ENCODE assay signal across 9 cellular contexts in genomic region chr17:45284176-45285140, GRCh38. TPM values are rescaled to one million over a fixed set of nuclear protein-coding genes. Genes with fewer than 3 reads are reported as not detected.
DNase-seq lines count a peak whose midpoint lies in the region; ATAC-seq and TF ChIP-seq lines count a peak whose summit lies in the region.
"Had no signal": no experiment of that assay in that cellular context is flagged by ENCODE, and none has a peak within 500 bp of the region (broad histone marks: within the 10 kb centered on the region; RNA-seq: fewer than 3 reads in every experiment).

No MANE protein-coding gene starts in this region.

- peak in 1 of 7 experiments; percentile 5 for TF ChIP-seq CTCF in stomach (IDR thresholded peaks at IDR 0.05)

- H3K4me1 ChIP-seq in right cardiac atrium (ENCODE audit: control insufficient read depth, insufficient read depth, low read length) (peaks cover 12% of the 10 kb centered on the region), stomach (peaks cover 28 to 74% (median 51%) of the 10 kb centered on the region in 4 donors)

- intact Hi-C loops in right cardiac atrium (cut with DNase I), result no loop called here
- intact Hi-C loops in stomach (cut with DNase I; ENCODE audit: low total_unique reads), result no loop called here

- peak; percentile 36 to 38 for ATAC-seq in activated CD4-positive, CD25-positive, alpha-beta regulatory T cell treated with anti-CD3 and anti-CD28 coated beads, Interleukin-2, amount 50 U/mL, for 24 hours
- ATAC-seq in activated T-cell treated with anti-CD3 and anti-CD28 coated beads, Interleukin-2, amount 50 U/mL, for 72 hours (replicated peaks in 1 of 2), result peak; percentile 49 to 60
- ATAC-seq in right cardiac atrium, result peak; percentile 36 to 54
- no peak for ATAC-seq in HG02970 (IDR thresholded peaks at IDR 0.05; ENCODE audit: low FRiP score, unreplicated experiment)
- ATAC-seq in GM18498 (IDR thresholded peaks at IDR 0.05; ENCODE audit: unreplicated experiment), result no peak

- TF ChIP-seq EP300 in stomach (IDR thresholded peaks at IDR 0.05), result no peak

- no peak for TF ChIP-seq POLR2A in stomach (IDR thresholded peaks at IDR 0.05)

- no peaks in the 10 kb centered on the region for H3K9me3 Mint-ChIP-seq in activated T-cell treated with anti-CD3 and anti-CD28 coated beads, Interleukin-2, amount 50 U/mL, for 72 hours

- no peaks in the 10 kb centered on the region for H3K27me3 Mint-ChIP-seq in activated T-cell treated with anti-CD3 and anti-CD28 coated beads, Interleukin-2, amount 50 U/mL, for 72 hours (ENCODE audit: low read depth)

- H3K36me3 Mint-ChIP-seq in activated T-cell treated with anti-CD3 and anti-CD28 coated beads, Interleukin-2, amount 50 U/mL, for 72 hours (ENCODE audit: insufficient read depth in 2 of 2), result peaks cover 18 to 30% of the 10 kb centered on the region in 2 donors

- 73% methylated on average over 21 of the region's 21 CpGs for WGBS in right cardiac atrium
- WGBS in stomach, 5 donors, result 71 to 77% (median 73%) methylated on average over 19 to 21 of the region's 21 CpGs

- H3K9me3 ChIP-seq in right cardiac atrium (ENCODE audit: control insufficient read depth, low read length) (no peaks in the 10 kb centered on the region), stomach (no peaks in the 10 kb centered on the region)
- H3K9me3 ChIP-seq: Caco-2 had no signal

- H3K4me3 Mint-ChIP-seq in activated T-cell treated with anti-CD3 and anti-CD28 coated beads, Interleukin-2, amount 50 U/mL, for 72 hours, result no peak overlapping the region

- peak overlapping the region; percentile 67 for H3K27ac Mint-ChIP-seq in activated T-cell treated with anti-CD3 and anti-CD28 coated beads, Interleukin-2, amount 50 U/mL, for 72 hours

- H3K4me1 Mint-ChIP-seq in activated T-cell treated with anti-CD3 and anti-CD28 coated beads, Interleukin-2, amount 50 U/mL, for 72 hours (ENCODE audit: low read depth), result peaks cover 19% of the 10 kb centered on the region

- H3K27ac ChIP-seq in right cardiac atrium (ENCODE audit: low read length) (peak overlapping the region; percentile 81), stomach (peak overlapping the region; percentile 23 to 88 (median 63))

- no peak overlapping the region for H3K4me3 ChIP-seq in right cardiac atrium (ENCODE audit: low read length)
- no peak overlapping the region for H3K4me3 ChIP-seq in stomach

- no peak for DNase-seq in activated CD4-positive, CD25-positive, alpha-beta regulatory T cell treated with anti-CD3 and anti-CD28 coated beads, Interleukin-2, amount 50 U/mL, for 72 hours
- DNase-seq in activated T-cell treated with anti-CD3 and anti-CD28 coated beads, Interleukin-2, amount 50 U/mL, for 72 hours, result peak; percentile 46 to 54
- DNase-seq in right cardiac atrium (peak in 2 of 3 donors; percentile 82 to 83), stomach (peak; percentile 68), NCI-H2196 (lab: John Stamatoyannopoulos, UW; ENCODE audit: unreplicated experiment) (no peak)

- H3K27me3 ChIP-seq in right cardiac atrium (ENCODE audit: control insufficient read depth, insufficient read depth) (no peaks in the 10 kb centered on the region), stomach (no peaks in the 10 kb centered on the region)

- peaks cover 45 to 93% (median 84%) of the 10 kb centered on the region in 4 donors for H3K36me3 ChIP-seq in stomach

RNA-seq across cellular contexts. Expression of gene SPATA32, which starts 22.6 kb away (rescaled TPM):
- total RNA-seq in activated T-cell treated with anti-CD3 and anti-CD28 coated beads, Interleukin-2, amount 50 U/mL, for 72 hours, result 1 to 10 TPM; 1.4 to 1.7 TPM
- total RNA-seq in right cardiac atrium, result not detected
- polyA plus RNA-seq in right cardiac atrium, result not detected
- total RNA-seq in stomach, result not detected
- polyA plus RNA-seq in stomach, result not detected
- total RNA-seq: Caco-2 had no signal

RNA-seq across cellular contexts. Expression of gene MAP3K14, which starts 32.4 kb away (rescaled TPM):
- 10 to 100 TPM; 71.8 to 78.0 TPM for total RNA-seq in activated T-cell treated with anti-CD3 and anti-CD28 coated beads, Interleukin-2, amount 50 U/mL, for 72 hours
- total RNA-seq in right cardiac atrium (10 to 100 TPM; 12.2 to 17.1 (median 15.1) TPM), stomach (10 to 100 TPM in 2 of 5 donors, 1 to 10 TPM in 3; 1.2 to 17.7 (median 9.7) TPM)
- polyA plus RNA-seq in right cardiac atrium (10.8 TPM), stomach (10 to 100 TPM in 1 of 3 donors, 1 to 10 TPM in 2; 6.3 to 11.0 (median 6.4) TPM)

Comparison
In these comparisons a context has a peak if more than half of its experiments do, and no peak if none do; other contexts are left out.
1. ATAC-seq: peak in activated CD4-positive, CD25-positive, alpha-beta regulatory T cell treated with anti-CD3 and anti-CD28 coated beads, Interleukin-2, amount 50 U/mL, for 24 hours (2 of 2), activated T-cell treated with anti-CD3 and anti-CD28 coated beads, Interleukin-2, amount 50 U/mL, for 72 hours (2 of 2) and right cardiac atrium (2 of 2); none in HG02970 (single experiment) and GM18498 (single experiment).
2. DNase-seq: peak in activated T-cell treated with anti-CD3 and anti-CD28 coated beads, Interleukin-2, amount 50 U/mL, for 72 hours (2 of 2), right cardiac atrium (2 of 3) and stomach (single experiment); none in activated CD4-positive, CD25-positive, alpha-beta regulatory T cell treated with anti-CD3 and anti-CD28 coated beads, Interleukin-2, amount 50 U/mL, for 72 hours (single experiment) and NCI-H2196 (single experiment).